Comparison of ENCODE assay signal across 10 cellular contexts in genomic region chr20:35539756-35540212, GRCh38. TPM values are rescaled to one million over a fixed set of nuclear protein-coding genes. Genes with fewer than 3 reads are reported as not detected.
A peak's percentile ranks its signal among the peaks of the same experiment; 100 is the strongest.
DNase-seq lines count a peak whose midpoint lies in the region; ATAC-seq and TF ChIP-seq lines count a peak whose summit lies in the region.
"Had no signal": no experiment of that assay in that cellular context is flagged by ENCODE, and none has a peak within 500 bp of the region (broad histone marks: within the 10 kb centered on the region; RNA-seq: fewer than 3 reads in every experiment).

No MANE protein-coding gene starts in this region.

- DNase-seq in T-helper 2 cell treated with Interferon-gamma antibody and Interleukin-4, amounts not matched to agents 5 μg/mL and 100 μg/mL, for 36 hours (ENCODE audit: low spot score): peak; percentile 20
- peak; percentile 89 for DNase-seq in left kidney (ENCODE audit: low read depth, low spot score)
- no peak for DNase-seq in ascending aorta (ENCODE audit: low spot score in 2 of 2)
- DNase-seq in GM03348 (ENCODE audit: low spot score): no peak
- DNase-seq in activated gamma-delta T cell treated with Interleukin-2 at 50 U/mL for 16 hours: no peak

- H3K36me3 Mint-ChIP-seq in IgD-negative memory B cell: peaks cover 3% of the 10 kb centered on the region
- peaks cover 3% of the 10 kb centered on the region for H3K36me3 Mint-ChIP-seq in T-helper 2 cell treated with Interferon-gamma antibody and Interleukin-4, amounts not matched to agents 5 μg/mL and 100 μg/mL, for 36 hours (ENCODE audit: low read depth)

- TF ChIP-seq CTCF in ascending aorta (IDR thresholded peaks at IDR 0.05): no peak

- in situ Hi-C loops in GM18951 (cut with MboI; ENCODE audit: low sequenced_read_pairs, unreplicated experiment): no loop called here

- H3K36me3 ChIP-seq in ascending aorta: no peaks in the 10 kb centered on the region

- H3K27me3 ChIP-seq in ascending aorta: no peaks in the 10 kb centered on the region

- H3K4me1 ChIP-seq in ascending aorta: peaks cover 0 to 12% of the 10 kb centered on the region in 2 donors

- no peaks in the 10 kb centered on the region for H3K9me3 ChIP-seq in ascending aorta

- ATAC-seq in HG03342 (IDR thresholded peaks at IDR 0.05; ENCODE audit: unreplicated experiment): no peak

- H3K4me3 ChIP-seq in ascending aorta: no peak overlapping the region

- H3K27ac Mint-ChIP-seq in IgD-negative memory B cell: peak overlapping the region; percentile 54 to 87 (median 76)
- H3K27ac Mint-ChIP-seq in T-helper 2 cell treated with Interferon-gamma antibody and Interleukin-4, amounts not matched to agents 5 μg/mL and 100 μg/mL, for 36 hours: no peak overlapping the region

- H3K27ac ChIP-seq in ascending aorta: no peak overlapping the region
- H3K27ac ChIP-seq: KMS-11 had no signal

- no peaks in the 10 kb centered on the region for H3K9me3 Mint-ChIP-seq in IgD-negative memory B cell
- no peaks in the 10 kb centered on the region for H3K9me3 Mint-ChIP-seq in T-helper 2 cell treated with Interferon-gamma antibody and Interleukin-4, amounts not matched to agents 5 μg/mL and 100 μg/mL, for 36 hours
- H3K9me3 Mint-ChIP-seq: central memory CD8-positive, alpha-beta T cell had no signal

- TF ChIP-seq POLR2A in GM18951 (IDR thresholded peaks at IDR 0.05; ENCODE audit: extremely low read depth, insufficient read depth, insufficient read length): peak; percentile 52

- no peaks in the 10 kb centered on the region for H3K27me3 Mint-ChIP-seq in IgD-negative memory B cell
- no peaks in the 10 kb centered on the region for H3K27me3 Mint-ChIP-seq in T-helper 2 cell treated with Interferon-gamma antibody and Interleukin-4, amounts not matched to agents 5 μg/mL and 100 μg/mL, for 36 hours (ENCODE audit: low read depth)
- H3K27me3 Mint-ChIP-seq: central memory CD8-positive, alpha-beta T cell had no signal

- intact Hi-C loops in ascending aorta (cut with DNase I): loop anchor here (5.0 kb wide), 1 partner anchor 158 kb away; the partner anchor contains the start of genes NFS1 and ROMO1

- H3K4me1 Mint-ChIP-seq in IgD-negative memory B cell: peaks cover 6 to 11% (median 11%) of the 10 kb centered on the region in 3 donors
- peaks cover 14% of the 10 kb centered on the region for H3K4me1 Mint-ChIP-seq in T-helper 2 cell treated with Interferon-gamma antibody and Interleukin-4, amounts not matched to agents 5 μg/mL and 100 μg/mL, for 36 hours (ENCODE audit: low read depth)

- H3K4me3 Mint-ChIP-seq in IgD-negative memory B cell: peak overlapping the region; percentile 61 to 88 (median 76)
- peak overlapping the region; percentile 25 for H3K4me3 Mint-ChIP-seq in T-helper 2 cell treated with Interferon-gamma antibody and Interleukin-4, amounts not matched to agents 5 μg/mL and 100 μg/mL, for 36 hours
- H3K4me3 Mint-ChIP-seq: central memory CD8-positive, alpha-beta T cell had no signal

RNA-seq across cellular contexts. Expression of gene ERGIC3, which starts 2.1 kb away (rescaled TPM):
- 119 TPM for polyA plus RNA-seq in IgD-negative memory B cell
- 67.7 TPM for total RNA-seq in ascending aorta

RNA-seq across cellular contexts. Expression of gene C20orf173, which starts 10.3 kb away (rescaled TPM):
- polyA plus RNA-seq in IgD-negative memory B cell: not detected
- total RNA-seq in ascending aorta: not detected

Comparison
In these comparisons a context has a peak if more than half of its experiments do, and no peak if none do; other contexts are left out.
1. DNase-seq: peak in T-helper 2 cell treated with Interferon-gamma antibody and Interleukin-4, amounts not matched to agents 5 μg/mL and 100 μg/mL, for 36 hours (single experiment) and left kidney (single experiment); none in ascending aorta (0 of 2), GM03348 (single experiment) and activated gamma-delta T cell treated with Interleukin-2 at 50 U/mL for 16 hours (single experiment).